In the genomic region with DNA sequence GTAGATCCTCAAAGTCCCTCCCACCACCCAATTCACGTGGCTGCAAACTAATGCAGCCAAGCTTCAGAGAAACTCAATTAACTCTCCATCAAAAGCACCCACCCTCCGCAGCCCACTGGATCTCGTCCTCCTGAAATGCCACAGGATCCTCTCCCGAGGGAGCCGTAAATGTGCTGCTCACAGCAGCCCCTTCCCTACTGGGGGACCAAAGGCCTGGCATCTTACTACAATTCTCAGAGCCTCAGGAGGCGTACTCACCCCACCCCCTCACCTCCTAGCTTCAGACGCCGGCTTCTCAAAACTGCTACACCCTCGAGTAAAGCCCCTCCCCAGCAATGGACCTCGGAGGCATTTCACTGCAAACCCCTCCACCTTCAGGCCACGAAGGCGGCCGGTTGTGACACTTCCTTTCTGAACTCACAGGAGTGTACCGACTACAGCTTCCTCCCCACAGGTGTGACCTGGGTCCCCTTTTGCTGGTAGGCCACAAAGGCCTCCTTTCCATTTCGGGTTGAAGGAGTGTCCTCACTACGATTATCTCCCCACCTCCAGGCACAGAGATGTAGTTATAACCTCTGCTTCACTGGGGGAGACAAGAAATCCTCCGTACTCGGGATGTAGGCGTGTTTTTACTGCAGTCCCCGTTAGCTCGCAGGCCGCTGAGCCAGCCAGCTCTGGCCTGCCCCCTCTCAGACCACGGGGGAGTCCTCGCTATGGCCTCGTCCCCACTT, we compare ENCODE assay signal across 8 cellular contexts.
DNase-seq lines count a peak whose midpoint lies in the region; TF ChIP-seq lines count a peak whose summit lies in the region.

No MANE protein-coding gene starts in this region.

- DNase-seq in NAMALWA (ENCODE audit: low spot score) (peak; percentile 82), T47D (ENCODE audit: low read depth in 1 of 2, low spot score in 1 of 2) (peak; percentile 26 to 59), kidney tubule cell (ENCODE audit: low spot score) (peak; percentile 45), NCI-H446 (lab: John Stamatoyannopoulos, UW) (no peak)
- peak; percentile 41 for DNase-seq in stimulated activated CD4-positive, alpha-beta T cell treated with anti-CD3 and anti-CD28 coated beads, Interleukin-2, amount 100 ng/mL, for 4 hours (ENCODE audit: low read depth)

- in situ Hi-C loops in T47D (cut with HindIII; ENCODE audit: low pct_unique_long_range_greater_than_20kb, low sequenced_read_pairs) = no loop called here

- H3K4me3 ChIP-seq in GM12875 (ENCODE audit: low read depth, low read length) = peak overlapping the region; percentile 73
- H3K4me3 ChIP-seq in HEK293 (ENCODE audit: low read depth, low read length) = peak overlapping the region; percentile 87
- H3K4me3 ChIP-seq in WI38 (ENCODE audit: low read depth, low read length) = peak overlapping the region; percentile 84

- H3K27ac ChIP-seq in HEK293 (ENCODE audit: extremely low read depth, low read depth, low read length) = peak overlapping the region; percentile 88

- H3K36me3 ChIP-seq in HEK293 (ENCODE audit: control insufficient read depth in 2 of 2, insufficient read depth in 1 of 2, low read length in 2 of 2) = peaks cover 7 to 8% of the 10 kb centered on the region in 2 experiments

- peaks cover 13% of the 10 kb centered on the region for H3K4me1 ChIP-seq in HEK293 (ENCODE audit: control insufficient read depth, insufficient read depth, low read length)

- TF ChIP-seq CTCF in GM12875 (IDR thresholded peaks at IDR 0.05; ENCODE audit: borderline replicate concordance, insufficient read depth, low read depth, low read length) (no peak), HEK293 (tag by site-specific recombination; IDR thresholded peaks at IDR 0.05) (no peak), WI38 (IDR thresholded peaks at IDR 0.05; ENCODE audit: low read depth, low read length) (no peak)

- CTCF ChIA-PET in HEK293 (lab: Yijun Ruan, JAX) = interaction anchor here (0.7 to 1.0 kb wide), 2 partner anchors 99 to 336 kb away, joined by 3 to 5 read pairs; no protein-coding TSS in a partner anchor

- POLR2A ChIA-PET in HEK293 (lab: Yijun Ruan, JAX) = interaction anchor here (0.5 to 3.2 kb wide), 13 partner anchors 12 to 290 kb away, joined by 3 to 16 read pairs (median 6); partner anchors contain the start of genes CEP250, NFS1, RBM39 and ROMO1

- no peaks in the 10 kb centered on the region for H3K9me3 ChIP-seq in HEK293 (ENCODE audit: control insufficient read depth, insufficient read depth, low read depth, low read length)

TF ChIP-seq in HEK293, 187 proteins besides CTCF, POLR2A, EP300 and RAD21 (continues in another document):
- no peak for TF ChIP-seq ZNF639 (tag by site-specific recombination; IDR thresholded peaks at IDR 0.05)
- no peak for TF ChIP-seq ZNF510 (tag by site-specific recombination; IDR thresholded peaks at IDR 0.05; ENCODE audit: insufficient replicate concordance)
- TF ChIP-seq ZFHX2 (tag by site-specific recombination; conservative IDR thresholded peaks at IDR 0.05) = peak; percentile 78
- 0 out of 2 replicates have a peak, but pooled peaks have one; percentile 35 for TF ChIP-seq ZNF24 (tag by site-specific recombination; IDR thresholded peaks at IDR 0.05)
- TF ChIP-seq ZBTB11 (tag by site-specific recombination; conservative IDR thresholded peaks at IDR 0.05; ENCODE audit: low read depth) = peak; percentile 59
- 0 out of 2 replicates have a peak, but pooled peaks have one; percentile 9 for TF ChIP-seq ZNF837 (tag by site-specific recombination; IDR thresholded peaks at IDR 0.05)
- TF ChIP-seq ZNF133 (tag by site-specific recombination; IDR thresholded peaks at IDR 0.05) = no peak
- TF ChIP-seq ZFP3 (tag by site-specific recombination; IDR thresholded peaks at IDR 0.05; ENCODE audit: low read depth) = no peak
- no peak for TF ChIP-seq ZSCAN30 (tag by site-specific recombination; IDR thresholded peaks at IDR 0.05)
- 0 out of 2 replicates have a peak, but pooled peaks have one; percentile 6 for TF ChIP-seq ZNF433 (tag by site-specific recombination; IDR thresholded peaks at IDR 0.05; ENCODE audit: low read depth)
- no peak for TF ChIP-seq ZNF707 (tag by site-specific recombination; IDR thresholded peaks at IDR 0.05)
- TF ChIP-seq ZEB2 (tag by site-specific recombination; IDR thresholded peaks at IDR 0.05) = 0 out of 2 replicates have a peak, but pooled peaks have one; percentile 40
- TF ChIP-seq ZNF335 (tag by site-specific recombination; conservative IDR thresholded peaks at IDR 0.05) = peak; percentile 73
- peak; percentile 53 for TF ChIP-seq WT1 (tag by site-specific recombination; IDR thresholded peaks at IDR 0.05)
- TF ChIP-seq ZXDB (tag by site-specific recombination; IDR thresholded peaks at IDR 0.05) = 0 out of 2 replicates have a peak, but pooled peaks have one; percentile 2
- TF ChIP-seq SCRT1 (tag by site-specific recombination; IDR thresholded peaks at IDR 0.05; ENCODE audit: borderline replicate concordance) = peak; percentile 95
- no peak for TF ChIP-seq ZNF121 (tag by site-specific recombination; IDR thresholded peaks at IDR 0.05)
- no peak for TF ChIP-seq ZNF701 (tag by site-specific recombination; IDR thresholded peaks at IDR 0.05)
- peak; percentile 55; the same call in 1 of the 2 replicates for TF ChIP-seq PRDM6 (tag by site-specific recombination; IDR thresholded peaks at IDR 0.05)
- TF ChIP-seq SP2 (tag by site-specific recombination; IDR thresholded peaks at IDR 0.05) = peak; percentile 56
- TF ChIP-seq HOXC10 (CRISPR knock-in tag; IDR thresholded peaks at IDR 0.05) = no peak
- peak; percentile 86; the same call in 1 of the 2 replicates for TF ChIP-seq ZNF600 (tag by site-specific recombination; IDR thresholded peaks at IDR 0.05)
- peak; percentile 98 for TF ChIP-seq SCRT2 (tag by site-specific recombination; IDR thresholded peaks at IDR 0.05)
- TF ChIP-seq SP7 (tag by site-specific recombination; IDR thresholded peaks at IDR 0.05) = no peak
- 0 out of 2 replicates have a peak, but pooled peaks have one; percentile 33 for TF ChIP-seq IKZF3 (tag by site-specific recombination; IDR thresholded peaks at IDR 0.05)
- no peak for TF ChIP-seq ZNF610 (tag by site-specific recombination; IDR thresholded peaks at IDR 0.05; ENCODE audit: borderline replicate concordance)

Comparison
In these comparisons a context has a peak if more than half of its experiments do, and no peak if none do; other contexts are left out.
1. DNase-seq: peak in NAMALWA (single experiment), T47D (2 of 2), kidney tubule cell (single experiment) and stimulated activated CD4-positive, alpha-beta T cell treated with anti-CD3 and anti-CD28 coated beads, Interleukin-2, amount 100 ng/mL, for 4 hours (single experiment); none in NCI-H446 (0 of 2).
2. Peak in every context shown above with its lines, with median percentiles within 50 percentile points of each other: H3K4me3 ChIP-seq.